In the genomic region with DNA sequence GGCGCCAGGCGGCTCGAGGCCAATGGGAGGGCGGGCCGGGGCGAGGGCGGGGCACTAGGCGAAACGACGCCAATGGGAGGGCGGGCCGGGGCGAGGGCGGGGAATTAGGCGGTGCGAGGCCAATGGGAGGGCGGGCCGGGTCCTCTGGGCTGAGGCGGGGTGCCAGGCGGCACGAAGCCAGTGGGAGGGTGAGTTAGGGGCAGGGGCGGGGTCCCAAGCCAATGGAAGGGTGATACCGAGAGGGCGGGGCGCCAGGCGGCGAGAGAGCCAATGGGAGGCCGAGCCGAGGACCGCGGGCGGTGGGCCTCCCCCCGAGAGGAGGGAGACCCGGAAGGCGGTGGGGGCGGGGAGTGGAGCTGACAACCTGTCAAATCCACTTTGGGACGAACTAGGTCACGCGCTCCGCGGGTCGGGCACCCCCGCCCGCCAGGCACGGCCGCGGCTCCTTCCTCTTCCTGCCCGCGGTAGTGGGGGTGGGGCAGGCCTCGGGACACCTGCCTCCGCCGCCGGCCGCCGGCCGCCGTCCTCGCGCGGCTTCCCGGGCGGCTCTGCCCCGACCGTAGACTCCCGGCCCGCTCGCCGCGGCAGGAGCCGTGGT, we compare ENCODE assay signal across 8 cellular contexts. TPM values are rescaled to one million over a fixed set of nuclear protein-coding genes. Genes with fewer than 3 reads are reported as not detected.
DNase-seq lines count a peak whose midpoint lies in the region; ATAC-seq, FAIRE-seq and TF ChIP-seq lines count a peak whose summit lies in the region.

No MANE protein-coding gene starts in this region.

- peak overlapping the region; percentile 91 to 97 for H3K4me3 ChIP-seq in right atrium auricular region
- peak overlapping the region; percentile 84 for H3K4me3 ChIP-seq in psoas muscle

- intact Hi-C loops in psoas muscle (cut with DNase I): loop anchor here (2.0 to 10.0 kb wide), 4 partner anchors 27 to 241 kb away; a partner anchor contains a TSS

- peaks cover 1% of the 10 kb centered on the region for H3K36me3 Mint-ChIP-seq in T-helper 1 cell treated with Interleukin-12 subunit alpha and Interleukin-12 subunit beta and Interleukin-4 antibody, amounts not matched to agents 30 μg/mL and 1 μg/mL, for 36 hours (ENCODE audit: low read depth)

- H3K27me3 ChIP-seq in right atrium auricular region: no peaks in the 10 kb centered on the region
- no peaks in the 10 kb centered on the region for H3K27me3 ChIP-seq in psoas muscle (ENCODE audit: insufficient read depth in 3 of 3, low read length in 2 of 3)

- H3K4me1 ChIP-seq in right atrium auricular region (peaks cover 0 to 13% of the 10 kb centered on the region in 2 donors), psoas muscle (peaks cover 14% of the 10 kb centered on the region)

- ATAC-seq in GM18498 (IDR thresholded peaks at IDR 0.05; ENCODE audit: unreplicated experiment) (peak; percentile 89), HG02885 (IDR thresholded peaks at IDR 0.05; ENCODE audit: poor library complexity, unreplicated experiment) (peak; percentile 88), psoas muscle (peak; percentile 94 to 97 (median 94))

- peak overlapping the region; percentile 26 for H3K27ac Mint-ChIP-seq in T-helper 1 cell treated with Interleukin-12 subunit alpha and Interleukin-12 subunit beta and Interleukin-4 antibody, amounts not matched to agents 30 μg/mL and 1 μg/mL, for 36 hours

- peak overlapping the region; percentile 96 for H3K4me3 Mint-ChIP-seq in T-helper 1 cell treated with Interleukin-12 subunit alpha and Interleukin-12 subunit beta and Interleukin-4 antibody, amounts not matched to agents 30 μg/mL and 1 μg/mL, for 36 hours

- no peak for TF ChIP-seq CTCF in right atrium auricular region (IDR thresholded peaks at IDR 0.05)
- TF ChIP-seq CTCF in psoas muscle (IDR thresholded peaks at IDR 0.05): no peak

- H3K36me3 ChIP-seq in right atrium auricular region (no peaks in the 10 kb centered on the region), psoas muscle (ENCODE audit: insufficient read depth in 1 of 2, low read depth in 1 of 2) (no peaks in the 10 kb centered on the region)

- no peaks in the 10 kb centered on the region for H3K9me3 Mint-ChIP-seq in T-helper 1 cell treated with Interleukin-12 subunit alpha and Interleukin-12 subunit beta and Interleukin-4 antibody, amounts not matched to agents 30 μg/mL and 1 μg/mL, for 36 hours

- DNase-seq in NCI-H1694 (lab: John Stamatoyannopoulos, UW): peak; percentile 99
- DNase-seq in right atrium auricular region (ENCODE audit: low spot score): peak; percentile 99
- peak; percentile 100 for DNase-seq in psoas muscle
- peak; percentile 87 for DNase-seq in urothelium cell line (ENCODE audit: low spot score)

- H3K9me3 ChIP-seq in right atrium auricular region: no peaks in the 10 kb centered on the region
- no peaks in the 10 kb centered on the region for H3K9me3 ChIP-seq in psoas muscle

- 0 to 1% (median 0%) methylated on average over 16 to 70 of the region's 70 CpGs for WGBS in psoas muscle, 3 donors

- H3K27ac ChIP-seq in angular gyrus (ENCODE audit: low read depth, low read length) (peak overlapping the region; percentile 96), right atrium auricular region (peak overlapping the region; percentile 100), psoas muscle (peak overlapping the region; percentile 98)

- peaks cover 10% of the 10 kb centered on the region for H3K4me1 Mint-ChIP-seq in T-helper 1 cell treated with Interleukin-12 subunit alpha and Interleukin-12 subunit beta and Interleukin-4 antibody, amounts not matched to agents 30 μg/mL and 1 μg/mL, for 36 hours (ENCODE audit: low read depth)

- no peak for FAIRE-seq in urothelium cell line (lab: Jason Lieb, UNC)

- H3K27me3 Mint-ChIP-seq in T-helper 1 cell treated with Interleukin-12 subunit alpha and Interleukin-12 subunit beta and Interleukin-4 antibody, amounts not matched to agents 30 μg/mL and 1 μg/mL, for 36 hours (ENCODE audit: low read depth): no peaks in the 10 kb centered on the region

RNA-seq across cellular contexts. Expression of a gene that starts 28.0 kb away (rescaled TPM):
- total RNA-seq in right atrium auricular region (10 to 100 TPM; 36.5 to 37.3 TPM), psoas muscle (10 to 100 TPM; 45.7 to 82.3 (median 62.6) TPM)
- 10 to 100 TPM in 1 of 3 donors, 1 to 10 TPM in 2; 5.8 to 24.9 (median 8.8) TPM for polyA plus RNA-seq in psoas muscle

Comparison
In these comparisons a context has a peak if more than half of its experiments do, and no peak if none do; other contexts are left out.
1. Peak in every context shown above with its lines: DNase-seq, ATAC-seq, H3K4me3 ChIP-seq and H3K27ac ChIP-seq.